8 cellular contexts compared by ENCODE assay signal in the genomic region with DNA sequence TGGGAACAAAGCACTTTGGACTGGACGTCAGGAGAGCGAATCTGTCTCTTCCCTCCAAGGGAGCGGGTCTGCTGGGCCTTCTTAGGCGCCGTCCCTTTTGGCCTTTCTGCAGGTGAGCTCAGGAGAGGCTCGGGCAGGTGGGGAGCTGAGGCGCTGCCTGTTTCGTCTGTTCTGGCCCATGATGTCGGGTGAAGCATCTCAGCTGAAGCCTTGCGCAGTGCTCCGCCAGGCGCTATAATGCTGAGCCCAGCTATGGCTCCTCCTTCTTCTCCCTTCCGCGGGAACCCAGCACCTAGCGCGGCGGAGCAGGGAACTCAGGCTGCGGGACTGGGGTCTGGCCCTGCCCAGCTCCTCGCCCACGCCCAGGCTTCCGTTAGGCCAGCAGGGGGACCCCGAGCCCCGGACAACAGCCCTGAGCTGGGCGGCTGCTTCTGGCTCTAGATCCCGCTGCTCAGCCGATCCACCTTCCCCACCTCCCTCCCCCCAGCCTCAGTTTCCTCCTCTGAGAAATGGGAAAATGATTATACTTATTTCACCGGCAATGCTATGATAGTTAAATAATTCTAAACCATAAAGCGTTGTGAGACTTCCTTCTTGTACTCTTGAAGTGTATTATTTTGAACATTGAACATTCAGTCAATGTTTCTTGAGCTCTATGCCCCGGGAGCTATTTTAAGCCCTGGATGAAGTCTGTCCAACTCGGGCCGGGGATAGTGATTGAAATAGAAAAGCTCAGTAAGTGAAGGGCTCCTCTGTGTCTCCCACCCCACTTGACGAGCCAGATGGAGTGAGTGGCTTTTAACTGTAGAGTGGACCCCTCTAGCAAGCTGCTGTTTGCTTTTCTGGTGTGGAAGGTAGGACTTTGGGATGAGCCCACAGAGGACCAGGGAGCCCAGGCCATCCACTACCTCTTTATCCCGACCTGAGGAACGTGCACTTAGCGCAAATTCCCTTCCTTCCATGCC. TPM values are rescaled to one million over a fixed set of nuclear protein-coding genes. Genes with fewer than 3 reads are reported as not detected.
A peak's percentile ranks its signal among the peaks of the same experiment; 100 is the strongest.
DNase-seq lines count a peak whose midpoint lies in the region; ATAC-seq and TF ChIP-seq lines count a peak whose summit lies in the region.

No MANE protein-coding gene starts in this region.

- peak overlapping the region in 1 of 2 donors; percentile 30 for H3K9ac ChIP-seq in colonic mucosa (ENCODE audit: low read depth in 2 of 2, low read length in 2 of 2)

- H3K9me3 Mint-ChIP-seq in stimulated activated memory B cell treated with anti-CD40 and anti-IgM and Interleukin-4, amounts not matched to agents 10 μg/mL and 1 μg/mL and 100 μg/mL, for 72 hours, result no peaks in the 10 kb centered on the region

- no peak overlapping the region for H3K4me3 Mint-ChIP-seq in stimulated activated memory B cell treated with anti-CD40 and anti-IgM and Interleukin-4, amounts not matched to agents 10 μg/mL and 1 μg/mL and 100 μg/mL, for 72 hours

- TF ChIP-seq CTCF in DOHH2 (IDR thresholded peaks at IDR 0.05; ENCODE audit: low read depth, low read length, poor library complexity, severe bottlenecking), result peak; percentile 62
- TF ChIP-seq CTCF in RWPE1 (conservative IDR thresholded peaks at IDR 0.05; ENCODE audit: low read depth), result peak; percentile 60
- TF ChIP-seq CTCF in colonic mucosa (IDR thresholded peaks at IDR 0.05), result peak; percentile 60
- peak; percentile 72 to 77 for TF ChIP-seq CTCF in left lung (IDR thresholded peaks at IDR 0.05)

- POLR2A ChIA-PET in RWPE1 (lab: Yijun Ruan, JAX; ENCODE audit: low non-redundant PET), result interaction anchor here (0.6 kb wide), 1 partner anchor 9 kb away, joined by 7 read pairs; no protein-coding TSS in a partner anchor

- H3K4me3 ChIP-seq in DOHH2 (ENCODE audit: low read length) (no peak overlapping the region), colonic mucosa (no peak overlapping the region), left lung (no peak overlapping the region)

- H3K4me2 ChIP-seq in DOHH2 (ENCODE audit: low read length), result no peak overlapping the region

- no peaks in the 10 kb centered on the region for H3K9me2 ChIP-seq in DOHH2 (replicated peaks; ENCODE audit: control insufficient read depth, low read length)

- CTCF ChIA-PET in RWPE1 (lab: Yijun Ruan, JAX), result interaction anchor here (0.6 to 3.5 kb wide), 27 partner anchors 8 to 323 kb away, joined by 3 to 49 read pairs (median 4); partner anchors contain the start of genes ADORA1 and MYBPH

- ATAC-seq in left lung (peak; percentile 98), GM21360 (IDR thresholded peaks at IDR 0.05; ENCODE audit: unreplicated experiment) (no peak), HG03378 (IDR thresholded peaks at IDR 0.05; ENCODE audit: unreplicated experiment) (no peak)
- ATAC-seq in stimulated activated memory B cell treated with anti-CD40 and anti-IgM and Interleukin-4, amounts not matched to agents 10 μg/mL and 1 μg/mL and 100 μg/mL, for 72 hours, result peak; percentile 61

- intact Hi-C loops in colonic mucosa (cut with DNase I) (loop anchor here (5.0 kb wide), 2 partner anchors 54 to 99 kb away; no protein-coding TSS in a partner anchor), left lung (cut with DNase I) (loop anchor here in 1 of 2 donors (5.0 kb wide), 1 partner anchor 99 kb away; no protein-coding TSS in a partner anchor)

- H3K4me1 ChIP-seq in DOHH2 (ENCODE audit: control insufficient read depth, low read length) (no peaks in the 10 kb centered on the region), colonic mucosa (no peaks in the 10 kb centered on the region), left lung (peaks cover 0 to 7% of the 10 kb centered on the region in 2 donors)

- H3K79me2 ChIP-seq in DOHH2 (ENCODE audit: control insufficient read depth, low read length), result no peaks in the 10 kb centered on the region

- H3F3A ChIP-seq in DOHH2 (ENCODE audit: control insufficient read depth, insufficient read depth), result no peaks in the 10 kb centered on the region

- no peak overlapping the region for H3K27ac ChIP-seq in DOHH2 (ENCODE audit: low read depth, low read length)
- no peak overlapping the region for H3K27ac ChIP-seq in RWPE1
- H3K27ac ChIP-seq in colonic mucosa, result no peak overlapping the region
- no peak overlapping the region for H3K27ac ChIP-seq in left lung

- no peaks in the 10 kb centered on the region for H3K4me1 Mint-ChIP-seq in stimulated activated memory B cell treated with anti-CD40 and anti-IgM and Interleukin-4, amounts not matched to agents 10 μg/mL and 1 μg/mL and 100 μg/mL, for 72 hours

- H3K27me3 ChIP-seq in DOHH2 (ENCODE audit: control insufficient read depth, low read length), result peaks cover 29% of the 10 kb centered on the region
- no peaks in the 10 kb centered on the region for H3K27me3 ChIP-seq in colonic mucosa
- peaks cover 0 to 74% of the 10 kb centered on the region in 2 donors for H3K27me3 ChIP-seq in left lung

- peak; percentile 89 for DNase-seq in HuH-7 (ENCODE audit: low spot score)
- DNase-seq in RWPE1 (ENCODE audit: low spot score), result peak; percentile 83
- peak; percentile 65 for DNase-seq in colonic mucosa
- DNase-seq in left lung, result peak; percentile 73 to 92

- no peaks in the 10 kb centered on the region for H3K36me3 Mint-ChIP-seq in stimulated activated memory B cell treated with anti-CD40 and anti-IgM and Interleukin-4, amounts not matched to agents 10 μg/mL and 1 μg/mL and 100 μg/mL, for 72 hours

- H3K27me3 Mint-ChIP-seq in stimulated activated memory B cell treated with anti-CD40 and anti-IgM and Interleukin-4, amounts not matched to agents 10 μg/mL and 1 μg/mL and 100 μg/mL, for 72 hours, result peaks cover 60% of the 10 kb centered on the region

- H4K20me1 ChIP-seq in DOHH2 (ENCODE audit: control insufficient read depth, insufficient read depth, low read depth, low read length), result no peaks in the 10 kb centered on the region

- H3K9me3 ChIP-seq in DOHH2 (ENCODE audit: control insufficient read depth, insufficient read depth, low read length), result no peaks in the 10 kb centered on the region
- no peaks in the 10 kb centered on the region for H3K9me3 ChIP-seq in colonic mucosa
- H3K9me3 ChIP-seq in left lung, result no peaks in the 10 kb centered on the region

- H3K36me3 ChIP-seq in DOHH2 (ENCODE audit: control insufficient read depth, low read length) (no peaks in the 10 kb centered on the region), colonic mucosa (no peaks in the 10 kb centered on the region), left lung (no peaks in the 10 kb centered on the region)

- no peak overlapping the region for H3K27ac Mint-ChIP-seq in stimulated activated memory B cell treated with anti-CD40 and anti-IgM and Interleukin-4, amounts not matched to agents 10 μg/mL and 1 μg/mL and 100 μg/mL, for 72 hours

RNA-seq across cellular contexts. Expression of gene ADORA1, which starts 9.6 kb away (rescaled TPM):
- total RNA-seq in colonic mucosa (1 to 10 TPM in 1 of 2 donors, under 1 TPM in 1; 0.42 to 1.6 TPM), left lung (1 to 10 TPM; 1.6 to 5.5 TPM)

RNA-seq across cellular contexts. Expression of gene MYOG, which starts 32.1 kb away (rescaled TPM):
- not detected for total RNA-seq in colonic mucosa
- total RNA-seq in left lung, result not detected

RNA-seq across cellular contexts. Expression of gene MYBPH, which starts 57.7 kb away (rescaled TPM):
- total RNA-seq in colonic mucosa, result not detected
- 1 to 10 TPM in 1 of 2 donors, under 1 TPM in 1; 0.55 to 1.3 TPM for total RNA-seq in left lung

Comparison
In these comparisons a context has a peak if more than half of its experiments do, and no peak if none do; other contexts are left out.
1. ATAC-seq: peak in left lung (single experiment) and stimulated activated memory B cell treated with anti-CD40 and anti-IgM and Interleukin-4, amounts not matched to agents 10 μg/mL and 1 μg/mL and 100 μg/mL, for 72 hours (single experiment); none in GM21360 (single experiment) and HG03378 (single experiment).
2. Peak in every context shown above with its lines, with median percentiles within 50 percentile points of each other: CTCF ChIP-seq and DNase-seq.